In the genomic region with DNA sequence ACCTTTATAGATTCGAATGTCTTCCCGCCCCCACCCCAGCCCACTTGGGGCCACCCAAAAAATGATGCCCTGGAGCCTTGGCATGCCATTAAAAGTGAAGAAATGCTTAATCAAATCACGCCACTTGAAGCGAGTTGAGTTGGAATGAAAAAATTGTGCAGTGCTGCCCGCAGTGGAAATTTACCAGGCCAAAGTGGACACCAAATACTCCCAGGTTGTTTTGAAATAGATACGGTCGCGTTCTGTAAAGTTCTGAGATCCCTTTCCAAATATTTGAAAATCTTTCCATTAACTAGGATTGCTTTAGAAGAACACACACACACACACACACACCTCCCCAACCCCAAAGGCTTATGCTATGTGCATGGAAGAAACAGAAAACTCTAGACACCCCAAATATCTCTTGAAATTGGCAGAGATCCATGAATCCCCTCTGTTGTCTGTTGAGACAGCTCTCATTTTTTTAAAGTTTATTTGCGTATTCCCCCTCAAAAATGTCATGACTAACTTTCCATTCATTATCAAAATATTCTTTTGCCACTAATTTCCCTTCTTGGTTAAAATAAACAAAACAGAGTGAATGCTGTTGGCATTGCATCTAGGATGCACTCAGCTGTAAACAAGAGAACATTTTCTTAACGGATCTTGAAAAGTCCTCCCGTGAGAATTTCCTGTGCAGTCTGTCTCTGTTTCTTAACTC, we compare ENCODE assay signal across 14 cellular contexts.
DNase-seq lines count a peak whose midpoint lies in the region; ATAC-seq and TF ChIP-seq lines count a peak whose summit lies in the region.
"Had no signal": no experiment of that assay in that cellular context is flagged by ENCODE, and none has a peak within 500 bp of the region (broad histone marks: within the 10 kb centered on the region; RNA-seq: fewer than 3 reads in every experiment).

No MANE protein-coding gene starts in this region.

- H3K23ac ChIP-seq in H9 (ENCODE audit: insufficient read length, low read depth, low read length) = no peak overlapping the region

- ATAC-seq in WTC11 = no peak

- POLR2A ChIA-PET in WTC11 (lab: Charles Lee) = no interaction called here

- H3K4me2 ChIP-seq in H9 (ENCODE audit: insufficient read depth, insufficient read length, low read length) = no peak overlapping the region

- TF ChIP-seq RAD21 in liver (IDR thresholded peaks at IDR 0.05) = peak in 1 of 2 donors; percentile 29

- no peaks in the 10 kb centered on the region for H3K23me2 ChIP-seq in H9 (ENCODE audit: insufficient read length, low read depth, low read length, poor library complexity, severe bottlenecking)

- H4K91ac ChIP-seq in H9 (ENCODE audit: insufficient read length, low read depth, low read length) = no peak overlapping the region

- H3K36me3 ChIP-seq in liver (ENCODE audit: control insufficient read depth in 4 of 4, insufficient read depth in 3 of 4, low read depth in 1 of 4, low read length in 3 of 4) = no peaks in the 10 kb centered on the region
- no peaks in the 10 kb centered on the region for H3K36me3 ChIP-seq in subcutaneous abdominal adipose tissue (ENCODE audit: control insufficient read depth in 5 of 5, insufficient read depth in 5 of 5, low read length in 5 of 5)

- H2AFZ ChIP-seq in H9 (ENCODE audit: low read length) = no peak overlapping the region

- H3K27ac Mint-ChIP-seq in H9 = no peak overlapping the region
- H3K27ac Mint-ChIP-seq in WTC11 = no peak overlapping the region
- H3K27ac Mint-ChIP-seq in CD14-positive monocyte = no peak overlapping the region
- H3K27ac Mint-ChIP-seq: CD4-positive, alpha-beta memory T cell had no signal

- H2AK5ac ChIP-seq in H9 (ENCODE audit: insufficient read length, low read length) = no peak overlapping the region

- no peak overlapping the region for H2BK12ac ChIP-seq in H9 (ENCODE audit: insufficient read length, low read depth, low read length)

- peaks cover 0 to 2% (median 0%) of the 10 kb centered on the region in 3 experiments; a peak in 2 of 7 replicates for H3K36me3 Mint-ChIP-seq in H9 (ENCODE audit: insufficient read depth in 1 of 3, low read depth in 3 of 3)
- no peaks in the 10 kb centered on the region for H3K36me3 Mint-ChIP-seq in WTC11
- H3K36me3 Mint-ChIP-seq in CD14-positive monocyte = no peaks in the 10 kb centered on the region

- H3K27ac ChIP-seq in H9 (ENCODE audit: insufficient read length, low read depth, low read length) (no peak overlapping the region), coronary artery (peak overlapping the region; percentile 14 to 85), liver (ENCODE audit: low read depth in 1 of 2, low read length in 2 of 2) (no peak overlapping the region), subcutaneous abdominal adipose tissue (ENCODE audit: low read depth, low read length) (peak overlapping the region; percentile 86)

- H3K4me1 ChIP-seq in H9 (ENCODE audit: insufficient read depth, low read length) (no peaks in the 10 kb centered on the region), liver (ENCODE audit: control insufficient read depth in 4 of 4, insufficient read depth in 4 of 4, low read length in 3 of 4) (peaks cover 0 to 6% (median 0%) of the 10 kb centered on the region in 4 donors), subcutaneous abdominal adipose tissue (ENCODE audit: control insufficient read depth in 5 of 5, insufficient read depth in 5 of 5, low read length in 5 of 5) (peaks cover 5 to 45% (median 35%) of the 10 kb centered on the region in 5 donors)

- H3K9me3 ChIP-seq in H9 (ENCODE audit: control insufficient read depth, low read depth, low read length) = no peaks in the 10 kb centered on the region
- no peaks in the 10 kb centered on the region for H3K9me3 ChIP-seq in liver (ENCODE audit: control insufficient read depth in 4 of 4, low read length in 3 of 4)
- H3K9me3 ChIP-seq in subcutaneous abdominal adipose tissue (ENCODE audit: control insufficient read depth in 5 of 5, low read length in 5 of 5) = no peaks in the 10 kb centered on the region

- no peak overlapping the region for H4K5ac ChIP-seq in H9 (ENCODE audit: insufficient read length, low read depth, low read length)

- CTCF ChIA-PET in WTC11 (lab: Charles Lee) = no interaction called here

- H3K27me3 Mint-ChIP-seq in H9 (ENCODE audit: low read depth) = no peaks in the 10 kb centered on the region
- no peaks in the 10 kb centered on the region for H3K27me3 Mint-ChIP-seq in WTC11 (ENCODE audit: low read depth)
- H3K27me3 Mint-ChIP-seq in CD14-positive monocyte (ENCODE audit: low read depth in 3 of 3) = peaks cover 0 to 4% (median 2%) of the 10 kb centered on the region in 3 donors

- no peaks in the 10 kb centered on the region for H4K20me1 ChIP-seq in H9 (ENCODE audit: control insufficient read depth, insufficient read depth, insufficient read length)

- H4K8ac ChIP-seq in H9 (replicated peaks; ENCODE audit: insufficient read length, low read depth, low read length) = no peak overlapping the region

- no CpG with 5 or more reads among the region's 11 CpGs for WGBS in H9 (ENCODE audit: extremely low coverage, insufficient read length, low lambda C conversion rate)
- 58% methylated on average over 11 of the region's 11 CpGs for WGBS in liver

- H2BK5ac ChIP-seq in H9 (ENCODE audit: insufficient read length, low read length) = no peak overlapping the region

- no peak overlapping the region for H3K4ac ChIP-seq in H9 (ENCODE audit: low read depth, low read length)

- no peak overlapping the region for H3K18ac ChIP-seq in H9 (ENCODE audit: insufficient read length, low read depth, low read length)

- no peaks in the 10 kb centered on the region for H3K27me3 ChIP-seq in H9 (ENCODE audit: insufficient read depth, low read length)
- H3K27me3 ChIP-seq in liver (ENCODE audit: control insufficient read depth in 4 of 4, insufficient read depth in 4 of 4, low read length in 3 of 4) = no peaks in the 10 kb centered on the region
- H3K27me3 ChIP-seq in subcutaneous abdominal adipose tissue (ENCODE audit: control insufficient read depth in 5 of 5, insufficient read depth in 4 of 5, low read length in 5 of 5) = no peaks in the 10 kb centered on the region

- no peaks in the 10 kb centered on the region; a peak in 1 of 5 replicates for H3K9me3 Mint-ChIP-seq in H9
- peaks cover 14% of the 10 kb centered on the region for H3K9me3 Mint-ChIP-seq in WTC11
- H3K9me3 Mint-ChIP-seq in CD14-positive monocyte = peaks cover 0 to 8% (median 3%) of the 10 kb centered on the region in 7 donors

- peak overlapping the region; percentile 22 for H3K4me3 ChIP-seq in coronary artery
- no peak overlapping the region for H3K4me3 ChIP-seq in liver (ENCODE audit: low read depth in 1 of 3, low read length in 3 of 3)
- H3K4me3 ChIP-seq in subcutaneous abdominal adipose tissue (ENCODE audit: low read depth in 1 of 5, low read length in 5 of 5) = peak overlapping the region in 1 of 5 donors; percentile 40

- no peak for DNase-seq in H9
- no peak for DNase-seq in coronary artery (ENCODE audit: low spot score)
- no peak for DNase-seq in WTC11 (ENCODE audit: low spot score)
- no peak for DNase-seq in NCI-H510A (lab: John Stamatoyannopoulos, UW)
- no peak for DNase-seq in CD14-positive monocyte (ENCODE audit: low spot score)
- DNase-seq: CD4-positive, alpha-beta memory T cell; DMS79; H7; NCI-H1930; NCI-H69; NK-92 treated with Interleukin-12 subunit alpha and Interleukin-12 subunit beta, amount 100 ng/mL, for 24 hours; SHP77 treated with DMSO at 0.1 percent for 48 hours had no signal

- H3K4me3 Mint-ChIP-seq in H9 (no peak overlapping the region), WTC11 (no peak overlapping the region), CD14-positive monocyte (no peak overlapping the region)
- H3K4me3 Mint-ChIP-seq: CD4-positive, alpha-beta memory T cell had no signal

- no peak overlapping the region for H2BK20ac ChIP-seq in H9 (ENCODE audit: low read depth, low read length, poor library complexity, severe bottlenecking)

- no peak overlapping the region for H2BK15ac ChIP-seq in H9 (ENCODE audit: low read depth, low read length)

- H2BK120ac ChIP-seq in H9 (ENCODE audit: low read depth, low read length, poor library complexity, severe bottlenecking) = no peak overlapping the region

- TF ChIP-seq CTCF in H9 (conservative IDR thresholded peaks at IDR 0.05) = no peak
- TF ChIP-seq CTCF in coronary artery (IDR thresholded peaks at IDR 0.05) = no peak
- TF ChIP-seq CTCF in liver (IDR thresholded peaks at IDR 0.05; ENCODE audit: low read depth, low read length, missing input control) = no peak
- TF ChIP-seq CTCF in WTC11 (IDR thresholded peaks at IDR 0.05) = no peak
- TF ChIP-seq CTCF in CD14-positive monocyte (IDR thresholded peaks at IDR 0.05) = no peak

- no peaks in the 10 kb centered on the region for H3K79me1 ChIP-seq in H9 (ENCODE audit: insufficient read depth, low read depth, low read length, poor library complexity, severe bottlenecking)

- intact Hi-C loops in CD14-positive monocyte (cut with micrococcal nuclease) = no loop called here

- H3K14ac ChIP-seq in H9 (ENCODE audit: insufficient read depth, low read length) = 0 out of 2 replicates have a peak overlapping the region, but pooled peaks have one; percentile 24

- no peak overlapping the region for H3K56ac ChIP-seq in H9 (ENCODE audit: insufficient read length, low read depth, low read length)

- no peak overlapping the region for H3K9ac ChIP-seq in H9 (ENCODE audit: extremely low read depth, insufficient read length, low read length)
- H3K9ac ChIP-seq in liver (ENCODE audit: low read depth in 1 of 2, low read length in 2 of 2) = no peak overlapping the region
- peak overlapping the region in 1 of 5 donors; percentile 12 for H3K9ac ChIP-seq in subcutaneous abdominal adipose tissue (ENCODE audit: low read length in 5 of 5)

- no peak overlapping the region for H3T11ph ChIP-seq in H9 (ENCODE audit: low read length)

- H3K79me2 ChIP-seq in H9 (ENCODE audit: insufficient read depth, low read length) = no peaks in the 10 kb centered on the region

- H3K4me1 Mint-ChIP-seq in H9 = peaks cover 12 to 13% of the 10 kb centered on the region in 2 experiments
- H3K4me1 Mint-ChIP-seq in WTC11 = peaks cover 9% of the 10 kb centered on the region; the same call in 1 of the 2 replicates
- peaks cover 20% of the 10 kb centered on the region for H3K4me1 Mint-ChIP-seq in CD14-positive monocyte
- H3K4me1 Mint-ChIP-seq: CD4-positive, alpha-beta memory T cell had no signal

TF ChIP-seq in WTC11, 78 proteins besides CTCF, POLR2A, EP300 and RAD21 (continues in another document):
- no peak for TF ChIP-seq ZNF138 (CRISPR knock-in tag; conservative IDR thresholded peaks at IDR 0.05)
- TF ChIP-seq, protein P1, sequence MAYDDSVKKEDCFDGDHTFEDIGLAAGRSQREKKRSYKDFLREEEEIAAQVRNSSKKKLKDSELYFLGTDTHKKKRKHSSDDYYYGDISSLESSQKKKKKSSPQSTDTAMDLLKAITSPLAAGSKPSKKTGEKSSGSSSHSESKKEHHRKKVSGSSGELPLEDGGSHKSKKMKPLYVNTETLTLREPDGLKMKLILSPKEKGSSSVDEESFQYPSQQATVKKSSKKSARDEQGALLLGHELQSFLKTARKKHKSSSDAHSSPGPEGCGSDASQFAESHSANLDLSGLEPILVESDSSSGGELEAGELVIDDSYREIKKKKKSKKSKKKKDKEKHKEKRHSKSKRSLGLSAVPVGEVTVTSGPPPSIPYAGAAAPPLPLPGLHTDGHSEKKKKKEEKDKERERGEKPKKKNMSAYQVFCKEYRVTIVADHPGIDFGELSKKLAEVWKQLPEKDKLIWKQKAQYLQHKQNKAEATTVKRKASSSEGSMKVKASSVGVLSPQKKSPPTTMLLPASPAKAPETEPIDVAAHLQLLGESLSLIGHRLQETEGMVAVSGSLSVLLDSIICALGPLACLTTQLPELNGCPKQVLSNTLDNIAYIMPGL (CRISPR knock-in tag; IDR thresholded peaks at IDR 0.05) = no peak

Comparison
In these comparisons a context has a peak if more than half of its experiments do, and no peak if none do; other contexts are left out.
1. H3K27ac ChIP-seq: peak in coronary artery (2 of 2) and subcutaneous abdominal adipose tissue (single experiment); none in H9 (single experiment) and liver (0 of 2).